8 cellular contexts compared by ENCODE assay signal in genomic region chr6:13486679-13487121, GRCh38. TPM values are rescaled to one million over a fixed set of nuclear protein-coding genes. Genes with fewer than 3 reads are reported as not detected.
DNase-seq lines count a peak whose midpoint lies in the region; ATAC-seq and TF ChIP-seq lines count a peak whose summit lies in the region.

No MANE protein-coding gene starts in this region.

- peaks cover 24% of the 10 kb centered on the region for H3K4me1 Mint-ChIP-seq in Calu3 (ENCODE audit: low read depth, unreplicated experiment)
- H3K4me1 Mint-ChIP-seq in activated naive CD8-positive, alpha-beta T cell (ENCODE audit: low read depth): peaks cover 29% of the 10 kb centered on the region

- no peak for TF ChIP-seq CTCF in Calu3 (IDR thresholded peaks at IDR 0.05; ENCODE audit: unreplicated experiment)

- H3K36me3 Mint-ChIP-seq in Calu3 (ENCODE audit: insufficient read depth, unreplicated experiment): peaks cover 33% of the 10 kb centered on the region
- peaks cover 4% of the 10 kb centered on the region for H3K36me3 Mint-ChIP-seq in activated naive CD8-positive, alpha-beta T cell

- intact Hi-C loops in Calu3 (cut with micrococcal nuclease; ENCODE audit: unreplicated experiment) (loop anchor here (2.0 kb wide), 1 partner anchor 88 kb away; the partner anchor contains the start of gene SIRT5), cardiac septum (cut with DNase I) (loop anchor here (2.0 to 5.0 kb wide), 5 partner anchors 41 to 149 kb away; partner anchors contain the start of gene SIRT5), posterior cingulate gyrus (cut with DNase I) (loop anchor here (1.0 to 10.0 kb wide), 4 partner anchors 74 to 328 kb away; partner anchors contain the start of genes MCUR1, RANBP9 and SIRT5), aorta (cut with DNase I) (loop anchor here (5.0 kb wide), 2 partner anchors 59 to 74 kb away; no protein-coding TSS in a partner anchor)

- peak overlapping the region; percentile 50 to 56 for H3K4me3 ChIP-seq in aorta (ENCODE audit: low read length in 2 of 2)

- in situ Hi-C loops in SK-MEL-5 (cut with HindIII; ENCODE audit: low pct_unique_long_range_greater_than_20kb, low sequenced_read_pairs): no loop called here

- H3K27me3 Mint-ChIP-seq in Calu3 (ENCODE audit: unreplicated experiment): no peaks in the 10 kb centered on the region
- H3K27me3 Mint-ChIP-seq in activated naive CD8-positive, alpha-beta T cell: no peaks in the 10 kb centered on the region

- ATAC-seq in GM21367 (IDR thresholded peaks at IDR 0.05; ENCODE audit: unreplicated experiment) (peak; percentile 16), aorta (ENCODE audit: low FRiP score) (peak; percentile 64)

- no peaks in the 10 kb centered on the region for H3K36me3 ChIP-seq in aorta (ENCODE audit: control insufficient read depth in 1 of 2, insufficient read depth in 2 of 2, low read length in 1 of 2)

- no peaks in the 10 kb centered on the region for H3K27me3 ChIP-seq in aorta (ENCODE audit: control insufficient read depth in 1 of 2, insufficient read depth in 2 of 2, low read length in 1 of 2)

- no TSS peak for BruUV-seq in Calu3 (replicated peaks; lab: Mats Ljungman, UMichigan)

- 1% methylated on average over 32 to 39 of the region's 39 CpGs for WGBS in aorta, 2 donors

- CTCF ChIA-PET in Calu3 (lab: Charles Lee): interaction anchor here (0.6 to 1.2 kb wide), 4 partner anchors 10 to 87 kb away, joined by 3 to 9 read pairs (median 4); no protein-coding TSS in a partner anchor

- H3K9me3 Mint-ChIP-seq in Calu3 (ENCODE audit: low read depth, unreplicated experiment): no peaks in the 10 kb centered on the region
- no peaks in the 10 kb centered on the region for H3K9me3 Mint-ChIP-seq in activated naive CD8-positive, alpha-beta T cell (ENCODE audit: low read depth)

- peak overlapping the region; percentile 68 to 76 for H3K27ac ChIP-seq in aorta (ENCODE audit: low read depth in 1 of 2, low read length in 2 of 2)

- H3K4me1 ChIP-seq in aorta (ENCODE audit: control insufficient read depth in 1 of 2, insufficient read depth in 2 of 2, low read length in 2 of 2): no peaks in the 10 kb centered on the region

- H3K4me3 Mint-ChIP-seq in Calu3 (ENCODE audit: low read depth, unreplicated experiment): peak overlapping the region; percentile 90
- peak overlapping the region; percentile 99 for H3K4me3 Mint-ChIP-seq in activated naive CD8-positive, alpha-beta T cell

- DNase-seq in Calu3 (peak; percentile 46), HPDE6-E6E7 (ENCODE audit: extremely low spot score) (peak; percentile 54), SK-MEL-5 (ENCODE audit: low read depth, low spot score) (peak; percentile 62), cardiac septum (ENCODE audit: low spot score) (peak; percentile 79), posterior cingulate gyrus (peak in 9 of 10 donors; percentile 39 to 93 (median 55)), aorta (peak; percentile 78 to 88)

- H3K9me3 ChIP-seq in aorta (ENCODE audit: control insufficient read depth, low read length): no peaks in the 10 kb centered on the region

- peak overlapping the region; percentile 82 for H3K27ac Mint-ChIP-seq in Calu3 (ENCODE audit: unreplicated experiment)
- H3K27ac Mint-ChIP-seq in activated naive CD8-positive, alpha-beta T cell: peak overlapping the region; percentile 91

RNA-seq across cellular contexts. Expression of gene GFOD1, which starts 0.7 kb away (rescaled TPM):
- 8.7 and 9.5 TPM in 2 replicates for total RNA-seq in Calu3 (2022)
- total RNA-seq in SK-MEL-5 (2014; rRNA removed; shearing (Covaris generic)): 7.3 and 8.6 TPM in 2 replicates
- polyA plus RNA-seq in SK-MEL-5 (2015; cell fraction: cytosol; rRNA removed): 5.8 and 6.4 TPM in 2 replicates
- 7.1 and 7.8 TPM in 2 replicates for polyA plus RNA-seq in SK-MEL-5 (2015; cell fraction: nucleus; rRNA removed)
- total RNA-seq in cardiac septum: 54.0 TPM
- 10 to 100 TPM; 16.0 to 17.3 TPM for total RNA-seq in aorta
- 1 to 10 TPM; 1.6 to 2.5 TPM for polyA plus RNA-seq in aorta

Comparison
In these comparisons a context has a peak if more than half of its experiments do, and no peak if none do; other contexts are left out.
1. Peak in every context shown above with its lines: DNase-seq, ATAC-seq, H3K4me3 ChIP-seq and H3K27ac ChIP-seq.